Comparison of ENCODE assay signal across 1 cellular context in genomic region chr20:32622585-32623468, GRCh38.
TF ChIP-seq lines count a peak whose summit lies in the region.

No MANE protein-coding gene starts in this region.

TF ChIP-seq in HepG2, 621 proteins besides CTCF, POLR2A, EP300 and RAD21 (continued from another document):
- TF ChIP-seq PBX2 (CRISPR knock-in tag; IDR thresholded peaks at IDR 0.05) (no peak), IRF9 (CRISPR knock-in tag; IDR thresholded peaks at IDR 0.05; ENCODE audit: borderline replicate concordance) (no peak), NFAT5 (CRISPR knock-in tag; IDR thresholded peaks at IDR 0.05) (no peak), ZNF101 (CRISPR knock-in tag; IDR thresholded peaks at IDR 0.05; ENCODE audit: borderline replicate concordance, low read depth) (no peak), TSC22D2 (CRISPR knock-in tag; IDR thresholded peaks at IDR 0.05; ENCODE audit: borderline replicate concordance) (no peak), FOXO4 (CRISPR knock-in tag; conservative IDR thresholded peaks at IDR 0.05) (0 out of 2 replicates have a peak, but pooled peaks have one; percentile 35), TBP (CRISPR knock-in tag; IDR thresholded peaks at IDR 0.05) (no peak), ZFP82 (CRISPR knock-in tag; IDR thresholded peaks at IDR 0.05; ENCODE audit: borderline replicate concordance) (no peak), MLX (CRISPR knock-in tag; IDR thresholded peaks at IDR 0.05) (no peak), ZNF337 (CRISPR knock-in tag; IDR thresholded peaks at IDR 0.05; ENCODE audit: borderline replicate concordance, low read depth) (no peak), ZNF333 (CRISPR knock-in tag; IDR thresholded peaks at IDR 0.05; ENCODE audit: borderline replicate concordance) (no peak), NFE2L2 (IDR thresholded peaks at IDR 0.05; ENCODE audit: low read length) (no peak), UBTF (CRISPR knock-in tag; IDR thresholded peaks at IDR 0.05) (no peak)
